ENCODE assay signal across 8 cellular contexts in genomic region chr19:13747098-13747453, GRCh38. TPM values are rescaled to one million over a fixed set of nuclear protein-coding genes. Genes with fewer than 3 reads are reported as not detected.
DNase-seq lines count a peak whose midpoint lies in the region; ATAC-seq, FAIRE-seq and TF ChIP-seq lines count a peak whose summit lies in the region.

No MANE protein-coding gene starts in this region.

- SMC1A ChIA-PET in GM12878 (lab: Charles Lee; ENCODE audit: uncharacterized antibody, unreplicated experiment): interaction anchor here (2.5 to 2.6 kb wide), 2 partner anchors 27 to 115 kb away, joined by 13 to 20 read pairs; partner anchors contain the start of gene C19orf53

- H3K36me3 ChIP-seq in heart left ventricle (peaks cover 0 to 12% (median 7%) of the 10 kb centered on the region in 9 donors), GM12878 (ENCODE audit: control insufficient read depth in 2 of 2, insufficient read depth in 2 of 2, low read length in 1 of 2) (no peaks in the 10 kb centered on the region; a peak in 1 of 4 replicates), mesendoderm (ENCODE audit: control insufficient read depth, insufficient read depth, low read length) (no peaks in the 10 kb centered on the region), upper lobe of right lung (peaks cover 9% of the 10 kb centered on the region)

- intact Hi-C loops in heart left ventricle (cut with DNase I) (no loop called here), Right ventricle myocardium inferior (cut with DNase I) (no loop called here), GM12878 (cut with micrococcal nuclease; ENCODE audit: unreplicated experiment) (no loop called here), upper lobe of right lung (cut with DNase I) (no loop called here)

- no peak overlapping the region for H2BK5ac ChIP-seq in mesendoderm (ENCODE audit: low read length)

- RAD21 ChIA-PET in GM12878 (lab: Charles Lee; ENCODE audit: unreplicated experiment): interaction anchor here (1.2 to 2.0 kb wide), 4 partner anchors 15 to 115 kb away, joined by 4 to 25 read pairs (median 6); partner anchors contain the start of gene C19orf53

- POLR2A ChIA-PET in GM12878 (lab: Charles Lee): interaction anchor here (1.2 to 2.6 kb wide), 4 partner anchors 8 to 92 kb away, joined by 3 to 20 read pairs (median 8); partner anchors contain the start of gene C19orf53

- ATAC-seq in heart left ventricle: no peak
- ATAC-seq in Right ventricle myocardium inferior: no peak
- ATAC-seq in GM12878: no peak
- ATAC-seq in upper lobe of right lung: no peak
- no peak for ATAC-seq in HG03139 (IDR thresholded peaks at IDR 0.05; ENCODE audit: unreplicated experiment)
- no peak for ATAC-seq in GM19467 (IDR thresholded peaks at IDR 0.05; ENCODE audit: unreplicated experiment)

- H3K9me3 ChIP-seq in heart left ventricle: peaks cover 0 to 7% (median 0%) of the 10 kb centered on the region in 12 donors
- H3K9me3 ChIP-seq in GM12878 (replicated peaks; ENCODE audit: control insufficient read depth, insufficient read depth, low read length): no peaks in the 10 kb centered on the region; the same call in 2 of the 3 replicates
- H3K9me3 ChIP-seq in upper lobe of right lung: no peaks in the 10 kb centered on the region

- H3K4me3 ChIP-seq in heart left ventricle: peak overlapping the region in 10 of 12 donors; percentile 79 to 97 (median 91)
- peak overlapping the region; percentile 64; the same call in 1 of the 2 replicates for H3K4me3 ChIP-seq in GM12878
- no peak overlapping the region for H3K4me3 ChIP-seq in mesendoderm (ENCODE audit: low read length)
- peak overlapping the region; percentile 80 for H3K4me3 ChIP-seq in upper lobe of right lung

- DNase-seq in heart left ventricle (no peak), Right ventricle myocardium inferior (ENCODE audit: missing footprints) (no peak), GM12878 (ENCODE audit: low read depth, low spot score) (no peak), mesendoderm (no peak), upper lobe of right lung (no peak), NCI-H510A (lab: John Stamatoyannopoulos, UW) (no peak)

- H3K4me2 ChIP-seq in GM12878 (ENCODE audit: control insufficient read depth, insufficient read depth) (peak overlapping the region; percentile 31), mesendoderm (ENCODE audit: low read length) (no peak overlapping the region)

- H2AK5ac ChIP-seq in mesendoderm (ENCODE audit: low read length): no peak overlapping the region

- CTCF ChIA-PET in GM12878 (lab: Yijun Ruan, JAX): interaction anchor here (0.6 to 1.3 kb wide), 4 partner anchors 9 to 695 kb away, joined by 3 to 4 read pairs (median 3); partner anchors contain the start of gene C19orf53

- TF ChIP-seq EP300 in GM12878 (IDR thresholded peaks at IDR 0.05; ENCODE audit: borderline replicate concordance in 1 of 2, control insufficient read depth in 1 of 2, low read depth in 2 of 2, low read length in 2 of 2): no peak

- peak; percentile 41 for FAIRE-seq in GM12878 (lab: Jason Lieb, UNC)

- TF ChIP-seq CTCF in heart left ventricle (IDR thresholded peaks at IDR 0.05) (no peak), GM12878 (IDR thresholded peaks at IDR 0.05 in 2 of 3, conservative IDR thresholded peaks at IDR 0.05 in 1 of 3; ENCODE audit: control insufficient read depth in 2 of 3, extremely low read depth in 1 of 3, insufficient read depth in 1 of 3, low read depth in 3 of 3, low read length in 3 of 3) (no peak), upper lobe of right lung (IDR thresholded peaks at IDR 0.05) (no peak)

- no peak overlapping the region for H3K4ac ChIP-seq in mesendoderm (ENCODE audit: low read depth, low read length)

- no peak for TF ChIP-seq RAD21 in GM12878 (IDR thresholded peaks at IDR 0.05; ENCODE audit: insufficient read depth, low read depth, low read length)

- TF ChIP-seq POLR2A in heart left ventricle (IDR thresholded peaks at IDR 0.05) (no peak), GM12878 (IDR thresholded peaks at IDR 0.05; ENCODE audit: low read depth, low read length) (no peak)

- peak overlapping the region; percentile 67; the same call in 1 of the 2 replicates for H2AFZ ChIP-seq in GM12878 (ENCODE audit: control insufficient read depth, low read depth, low read length)

- H3K9ac ChIP-seq in GM12878 (ENCODE audit: control insufficient read depth, insufficient read depth, low read length) (no peak overlapping the region), mesendoderm (ENCODE audit: low read length) (no peak overlapping the region)

- H3K4me1 ChIP-seq in heart left ventricle: peaks cover 0 to 31% (median 15%) of the 10 kb centered on the region in 12 donors
- peaks cover 5% of the 10 kb centered on the region for H3K4me1 ChIP-seq in GM12878 (ENCODE audit: control insufficient read depth, insufficient read depth, low read length)
- peaks cover 3% of the 10 kb centered on the region for H3K4me1 ChIP-seq in mesendoderm (ENCODE audit: control insufficient read depth, low read depth, low read length)
- peaks cover 19% of the 10 kb centered on the region for H3K4me1 ChIP-seq in upper lobe of right lung

- in situ Hi-C loops in GM12878 (cut with MboI): no loop called here

- H3K79me2 ChIP-seq in GM12878 (ENCODE audit: control insufficient read depth, insufficient read depth, low read length): peaks cover 13% of the 10 kb centered on the region
- H3K79me2 ChIP-seq in mesendoderm (ENCODE audit: control insufficient read depth, insufficient read depth, low read length): no peaks in the 10 kb centered on the region

- H4K8ac ChIP-seq in mesendoderm (ENCODE audit: low read depth, low read length): no peak overlapping the region

- WGBS in heart left ventricle, 4 donors: 90 to 91% (median 91%) methylated on average over 8 of the region's 8 CpGs
- WGBS in GM12878 (ENCODE audit: insufficient coverage, insufficient replicate concordance, low lambda C conversion rate, missing lambda C conversion rate): 86% methylated on average over 8 of the region's 8 CpGs
- WGBS in mesendoderm (ENCODE audit: extremely low coverage, insufficient coverage, low lambda C conversion rate): no CpG with 5 or more reads among the region's 8 CpGs

- H3K27ac ChIP-seq in heart left ventricle (peak overlapping the region in 8 of 12 donors; percentile 58 to 97 (median 89)), GM12878 (ENCODE audit: control insufficient read depth, insufficient read depth) (no peak overlapping the region), mesendoderm (ENCODE audit: low read depth, low read length) (no peak overlapping the region), upper lobe of right lung (peak overlapping the region; percentile 37)

- H2BK120ac ChIP-seq in mesendoderm (ENCODE audit: low read depth, low read length): no peak overlapping the region

- H3K18ac ChIP-seq in mesendoderm (ENCODE audit: low read length): no peak overlapping the region

- H3K23ac ChIP-seq in mesendoderm (ENCODE audit: low read length): no peak overlapping the region

- no peaks in the 10 kb centered on the region for H4K20me1 ChIP-seq in GM12878 (ENCODE audit: control insufficient read depth, insufficient read depth)

- BruUV-seq in GM12878 (replicated peaks; lab: Mats Ljungman, UMichigan): no TSS peak

- H4K5ac ChIP-seq in mesendoderm (ENCODE audit: low read length): peak overlapping the region; percentile 81

- H2BK15ac ChIP-seq in mesendoderm (replicated peaks; ENCODE audit: low read depth): no peak overlapping the region

- H3K79me1 ChIP-seq in mesendoderm (ENCODE audit: low read length): peaks cover 4% of the 10 kb centered on the region

- H3K56ac ChIP-seq in mesendoderm (ENCODE audit: low read length): no peak overlapping the region

- H3K27me3 ChIP-seq in heart left ventricle (no peaks in the 10 kb centered on the region), GM12878 (replicated peaks in 1 of 2; ENCODE audit: control insufficient read depth in 2 of 2, insufficient read depth in 2 of 2, low read length in 1 of 2) (no peaks in the 10 kb centered on the region), mesendoderm (ENCODE audit: insufficient read depth, low read length, poor library complexity) (no peaks in the 10 kb centered on the region), upper lobe of right lung (no peaks in the 10 kb centered on the region)

RNA-seq across cellular contexts. Expression of gene MRI1, which starts 17.2 kb away (rescaled TPM):
- 10 to 100 TPM; 12.2 to 36.9 (median 15.6) TPM for total RNA-seq in heart left ventricle
- polyA plus RNA-seq in heart left ventricle: 10 to 100 TPM in 1 of 2 donors, 1 to 10 TPM in 1; 9.0 to 16.6 TPM
- 13.0 TPM for total RNA-seq in Right ventricle myocardium inferior
- 86.3 and 111 TPM in 2 replicates for total RNA-seq in GM12878 (2013; cell fraction: nucleolus; rRNA removed)
- total RNA-seq in GM12878 (2014; rRNA removed): 49.5 and 50.3 TPM in 2 replicates
- 17.0 and 17.2 TPM in 2 replicates for total RNA-seq in GM12878 (2014; rRNA removed; fragmentation: Illumina TruSeq; extraction: Trizol)
- total RNA-seq in GM12878 (2021): 36.3 and 40.0 TPM in 2 replicates
- 6.0 TPM for polyA plus RNA-seq in GM12878 (2011; ENCODE audit: low read depth)
- polyA plus RNA-seq in GM12878 (2011; rRNA removed): 16.6 and 28.2 TPM in 2 replicates
- 34.3 and 54.3 TPM in 2 replicates for polyA plus RNA-seq in GM12878 (2011; cell fraction: cytosol; rRNA removed)
- 259 and 261 TPM in 2 replicates for polyA plus RNA-seq in GM12878 (2011; cell fraction: nucleus; rRNA removed)
- polyA plus RNA-seq in GM12878 (2012): 21.6 and 24.4 TPM in 2 replicates
- polyA plus RNA-seq in GM12878 (2014; fragmentation: Illumina TruSeq; extraction: Trizol): 14.3 and 18.5 TPM in 2 replicates
- polyA plus RNA-seq in GM12878 (2014; fragmentation: Nextera tagmentation; extraction: Ambion mirVana): 1 to 10 TPM; 5.4 to 7.9 TPM
- polyA plus RNA-seq in GM12878 (2014; rRNA removed): 46.4 and 51.1 TPM in 2 replicates
- 10 to 100 TPM; 28.4 to 30.1 TPM for polyA plus RNA-seq in GM12878 (2016; fragmentation: Nextera tagmentation; extraction: Ambion mirVana)
- 10.5 and 22.7 TPM in 2 replicates for polyA minus RNA-seq in GM12878 (2011; rRNA and poly(A)+ RNA removed)
- polyA minus RNA-seq in GM12878 (2011; cell fraction: cytosol; rRNA and poly(A)+ RNA removed): 13.1 and 16.3 TPM in 2 replicates
- polyA minus RNA-seq in GM12878 (2011; cell fraction: nucleus; rRNA and poly(A)+ RNA removed): 20.1 and 25.7 TPM in 2 replicates
- polyA plus RNA-seq in mesendoderm (2013, experiment 1 of 2): 16.7 TPM
- 16.4 TPM for polyA plus RNA-seq in mesendoderm (2013, experiment 2 of 2)
- 32.6 TPM for total RNA-seq in upper lobe of right lung

RNA-seq across cellular contexts. Expression of gene C19orf53, which starts 27.2 kb away (rescaled TPM):
- total RNA-seq in heart left ventricle (100 to 1,000 TPM in 2 of 9 donors, 10 to 100 TPM in 7; 79.3 to 435 (median 97.5) TPM), Right ventricle myocardium inferior (89.9 TPM), GM12878 (2014; rRNA removed) (183 and 198 TPM in 2 replicates), GM12878 (2014; rRNA removed; fragmentation: Illumina TruSeq; extraction: Trizol) (120 and 138 TPM in 2 replicates), GM12878 (2021) (109 and 115 TPM in 2 replicates), upper lobe of right lung (77.8 TPM)
- polyA plus RNA-seq in heart left ventricle (100 to 1,000 TPM; 159 to 346 TPM), GM12878 (2011; rRNA removed) (99.9 and 186 TPM in 2 replicates), GM12878 (2014; fragmentation: Illumina TruSeq; extraction: Trizol) (38.4 and 171 TPM in 2 replicates), GM12878 (2014; fragmentation: Nextera tagmentation; extraction: Ambion mirVana) (100 to 1,000 TPM; 392 to 449 TPM), GM12878 (2014; rRNA removed) (250 and 253 TPM in 2 replicates), GM12878 (2016; fragmentation: Nextera tagmentation; extraction: Ambion mirVana) (100 to 1,000 TPM; 266 to 268 TPM)
- total RNA-seq in GM12878 (2013; cell fraction: nucleolus; rRNA removed): 15.6 and 16.0 TPM in 2 replicates
- polyA plus RNA-seq in GM12878 (2011; ENCODE audit: low read depth): 219 TPM
- polyA plus RNA-seq in GM12878 (2011; cell fraction: cytosol; rRNA removed): 225 and 239 TPM in 2 replicates
- polyA plus RNA-seq in GM12878 (2011; cell fraction: nucleus; rRNA removed): 81.5 and 116 TPM in 2 replicates
- polyA plus RNA-seq in GM12878 (2012): 194 and 199 TPM in 2 replicates
- polyA minus RNA-seq in GM12878 (2011; rRNA and poly(A)+ RNA removed): 35.0 and 80.3 TPM in 2 replicates
- polyA minus RNA-seq in GM12878 (2011; cell fraction: cytosol; rRNA and poly(A)+ RNA removed): 41.4 and 51.9 TPM in 2 replicates
- polyA minus RNA-seq in GM12878 (2011; cell fraction: nucleus; rRNA and poly(A)+ RNA removed): 9.3 and 19.9 TPM in 2 replicates
- 323 TPM for polyA plus RNA-seq in mesendoderm (2013, experiment 1 of 2)
- polyA plus RNA-seq in mesendoderm (2013, experiment 2 of 2): 327 TPM

RNA-seq across cellular contexts. Expression of gene ZSWIM4, which starts 48.2 kb away (rescaled TPM):
- 10 to 100 TPM in 1 of 9 donors, 1 to 10 TPM in 8; 2.0 to 10.9 (median 3.4) TPM for total RNA-seq in heart left ventricle
- polyA plus RNA-seq in heart left ventricle: 1 to 10 TPM; 1.3 to 2.7 TPM
- total RNA-seq in Right ventricle myocardium inferior: 2.1 TPM
- 12.5 and 13.0 TPM in 2 replicates for total RNA-seq in GM12878 (2013; cell fraction: nucleolus; rRNA removed)
- total RNA-seq in GM12878 (2014; rRNA removed): 3.1 TPM in 2 replicates
- 1.1 and 1.2 TPM in 2 replicates for total RNA-seq in GM12878 (2014; rRNA removed; fragmentation: Illumina TruSeq; extraction: Trizol)
- 11.1 and 12.2 TPM in 2 replicates for total RNA-seq in GM12878 (2021)
- polyA plus RNA-seq in GM12878 (2011; ENCODE audit: low read depth): 1.1 TPM
- polyA plus RNA-seq in GM12878 (2011; rRNA removed): 0.66 and 1.3 TPM in 2 replicates
- 2.6 TPM in 2 replicates for polyA plus RNA-seq in GM12878 (2011; cell fraction: cytosol; rRNA removed)
- polyA plus RNA-seq in GM12878 (2011; cell fraction: nucleus; rRNA removed): 3.2 and 4.0 TPM in 2 replicates
- 4.9 and 6.1 TPM in 2 replicates for polyA plus RNA-seq in GM12878 (2012)
- 1.6 and 2.2 TPM in 2 replicates for polyA plus RNA-seq in GM12878 (2014; fragmentation: Illumina TruSeq; extraction: Trizol)
- not detected for polyA plus RNA-seq in GM12878 (2014; fragmentation: Nextera tagmentation; extraction: Ambion mirVana)
- 5.1 and 5.6 TPM in 2 replicates for polyA plus RNA-seq in GM12878 (2014; rRNA removed)
- 1 to 10 TPM in 1 of 2 experiments, under 1 TPM in 1; 0.73 to 1.2 TPM for polyA plus RNA-seq in GM12878 (2016; fragmentation: Nextera tagmentation; extraction: Ambion mirVana)
- polyA minus RNA-seq in GM12878 (2011; rRNA and poly(A)+ RNA removed): 1.8 and 5.0 TPM in 2 replicates
- polyA minus RNA-seq in GM12878 (2011; cell fraction: cytosol; rRNA and poly(A)+ RNA removed): 3.1 and 3.2 TPM in 2 replicates
- polyA minus RNA-seq in GM12878 (2011; cell fraction: nucleus; rRNA and poly(A)+ RNA removed): 1.9 and 2.9 TPM in 2 replicates
- 31.4 TPM for polyA plus RNA-seq in mesendoderm (2013, experiment 1 of 2)
- 30.0 TPM for polyA plus RNA-seq in mesendoderm (2013, experiment 2 of 2)
- 10.6 TPM for total RNA-seq in upper lobe of right lung

Comparison
In these comparisons a context has a peak if more than half of its experiments do, and no peak if none do; other contexts are left out.
1. H3K27ac ChIP-seq: peak in heart left ventricle (8 of 12) and upper lobe of right lung (single experiment); none in GM12878 (single experiment) and mesendoderm (single experiment).